25 cellular contexts compared by ENCODE assay signal in the genomic region with DNA sequence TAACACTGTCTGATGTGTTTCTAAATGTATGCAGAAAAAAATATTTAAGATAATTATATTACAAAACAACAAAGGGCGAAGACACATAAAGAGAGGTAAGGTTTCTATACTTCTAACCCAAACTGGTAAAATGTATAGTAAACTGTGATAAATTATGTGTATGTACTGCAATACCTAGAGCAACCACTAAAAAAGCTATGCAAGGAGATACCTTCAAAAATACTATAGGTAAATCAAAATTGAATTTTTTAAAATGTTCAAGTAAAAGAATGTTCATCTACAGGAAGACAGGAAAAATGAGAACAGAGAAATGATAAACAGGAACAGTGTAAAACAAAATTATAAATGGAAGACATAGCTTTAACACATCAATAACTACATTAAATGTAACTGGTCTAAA. TPM values are rescaled to one million over a fixed set of nuclear protein-coding genes. Genes with fewer than 3 reads are reported as not detected.
"Had no signal": no experiment of that assay in that cellular context is flagged by ENCODE, and none has a peak within 500 bp of the region (broad histone marks: within the 10 kb centered on the region; RNA-seq: fewer than 3 reads in every experiment).

No MANE protein-coding gene starts in this region.

- H3K9me3 ChIP-seq: left ventricle myocardium inferior, mucosa of descending colon, neutrophil, right atrium auricular region, thyroid gland, upper lobe of right lung had no signal

- H3K4me1 ChIP-seq: heart right ventricle, left ventricle myocardium inferior, right atrium auricular region, stomach, thyroid gland, upper lobe of right lung had no signal

- H3K27ac ChIP-seq: heart right ventricle, left ventricle myocardium inferior, neutrophil, right atrium auricular region, stomach, thyroid gland, upper lobe of right lung had no signal

- H3K36me3 Mint-ChIP-seq: activated naive CD8-positive, alpha-beta T cell; natural killer cell treated with Interleukin-12 subunit alpha and Interleukin-12 subunit beta and Interleukin-15 and Interleukin-18, amount 100 ng/mL, for 72 hours; stimulated activated naive B cell treated with anti-CD40 and anti-IgM and Interleukin-4, amounts not matched to agents 10 μg/mL and 1 μg/mL and 100 μg/mL, for 72 hours had no signal

- H3K4me1 Mint-ChIP-seq: central memory CD8-positive, alpha-beta T cell; stimulated activated naive B cell treated with anti-CD40 and anti-IgM and Interleukin-4, amounts not matched to agents 10 μg/mL and 1 μg/mL and 100 μg/mL, for 72 hours had no signal

- H3K27ac Mint-ChIP-seq: activated naive CD8-positive, alpha-beta T cell; dendritic cell treated with granulocyte-macrophage colony-stimulating factor and Interleukin-4, amounts not matched to agents 40 ng/mL and 50 ng/mL, for 4 days; natural killer cell treated with Interleukin-12 subunit alpha and Interleukin-12 subunit beta and Interleukin-15 and Interleukin-18, amount 100 ng/mL, for 72 hours; stimulated activated naive B cell treated with anti-CD40 and anti-IgM and Interleukin-4, amounts not matched to agents 10 μg/mL and 1 μg/mL and 100 μg/mL, for 72 hours had no signal

- H3K4me3 ChIP-seq: heart right ventricle, left ventricle myocardium inferior, lung, mucosa of descending colon, right atrium auricular region, stomach, thyroid gland, upper lobe of right lung had no signal

- DNase-seq: activated CD4-positive, alpha-beta T cell treated with anti-CD3 and anti-CD28 coated beads for 4 hours; activated CD4-positive, alpha-beta T cell treated with anti-CD3 and anti-CD28 coated beads, Interleukin-2, amount 50 U/mL, for 4 hours; activated CD8-positive, alpha-beta memory T cell treated with anti-CD3 and anti-CD28 coated beads for 24 hours; activated effector memory CD4-positive, alpha-beta T cell treated with Interleukin-2 at 50 U/mL for 16 hours; activated naive CD4-positive, alpha-beta T cell treated with Interleukin-2 at 50 U/mL for 16 hours; anterior cingulate cortex; foreskin fibroblast; heart right ventricle; left ventricle myocardium inferior; mesendoderm; mucosa of descending colon; stimulated activated CD4-positive, alpha-beta T cell treated with anti-CD3 and anti-CD28 coated beads, Interleukin-15, amount 100 ng/mL, for 24 hours; stimulated activated CD4-positive, alpha-beta T cell treated with anti-CD3 and anti-CD28 coated beads, Interleukin-2, amount 100 ng/mL, for 24 hours; stimulated activated naive B cell treated with anti-CD40 and anti-IgM and Interleukin-4, amounts not matched to agents 10 μg/mL and 1 μg/mL and 100 μg/mL, for 72 hours; stomach; thyroid gland; upper lobe of right lung had no signal

- H3K27me3 ChIP-seq: neutrophil, right atrium auricular region, thyroid gland, upper lobe of right lung had no signal

- H3K9me3 Mint-ChIP-seq: central memory CD8-positive, alpha-beta T cell; dendritic cell treated with granulocyte-macrophage colony-stimulating factor and Interleukin-4, amounts not matched to agents 40 ng/mL and 50 ng/mL, for 4 days had no signal

- ATAC-seq: heart right ventricle; mucosa of descending colon; natural killer cell treated with Interleukin-12 subunit alpha and Interleukin-12 subunit beta and Interleukin-15 and Interleukin-18, amount 100 ng/mL, for 72 hours; stimulated activated naive B cell treated with anti-CD40 and anti-IgM and Interleukin-4, amounts not matched to agents 10 μg/mL and 1 μg/mL and 100 μg/mL, for 72 hours; upper lobe of right lung had no signal

- H3K36me3 ChIP-seq: heart right ventricle, left ventricle myocardium inferior, neutrophil, right atrium auricular region, stomach, thyroid gland, upper lobe of right lung had no signal

- H3K4me3 Mint-ChIP-seq: activated naive CD8-positive, alpha-beta T cell; central memory CD8-positive, alpha-beta T cell; dendritic cell treated with granulocyte-macrophage colony-stimulating factor and Interleukin-4, amounts not matched to agents 40 ng/mL and 50 ng/mL, for 4 days; natural killer cell treated with Interleukin-12 subunit alpha and Interleukin-12 subunit beta and Interleukin-15 and Interleukin-18, amount 100 ng/mL, for 72 hours; stimulated activated naive B cell treated with anti-CD40 and anti-IgM and Interleukin-4, amounts not matched to agents 10 μg/mL and 1 μg/mL and 100 μg/mL, for 72 hours had no signal

RNA-seq across cellular contexts. Expression of a gene that starts 27.3 kb away (rescaled TPM):
- total RNA-seq: bronchial epithelial cell had no signal
